ENCODE assay signal across 10 cellular contexts in genomic region chr14:104870368-104871144, GRCh38. TPM values are rescaled to one million over a fixed set of nuclear protein-coding genes. Genes with fewer than 3 reads are reported as not detected.
DNase-seq lines count a peak whose midpoint lies in the region; ATAC-seq and TF ChIP-seq lines count a peak whose summit lies in the region.
"Had no signal": no experiment of that assay in that cellular context is flagged by ENCODE, and none has a peak within 500 bp of the region (broad histone marks: within the 10 kb centered on the region; RNA-seq: fewer than 3 reads in every experiment).

No MANE protein-coding gene starts in this region.

- DNase-seq in A673 (ENCODE audit: low spot score) (no peak), MM.1S (no peak), lower lobe of right lung (peak; percentile 51), NCI-H1417 treated with DMSO at 0.1 percent for 48 hours (lab: John Stamatoyannopoulos, UW) (no peak), DMS153 (lab: John Stamatoyannopoulos, UW) (no peak)
- peak; percentile 62 to 69 for DNase-seq in activated T-cell treated with anti-CD3 and anti-CD28 coated beads, Interleukin-2, amount 50 U/mL, for 72 hours

- H2AFZ ChIP-seq in MM.1S (ENCODE audit: low read length), result no peak overlapping the region

- H3K27ac ChIP-seq in A673 (ENCODE audit: low read depth, low read length, poor library complexity, severe bottlenecking) (no peak overlapping the region), MM.1S (ENCODE audit: low read length) (no peak overlapping the region), lower lobe of right lung (no peak overlapping the region)
- H3K27ac ChIP-seq: SK-N-MC, uterus had no signal

- H3K4me2 ChIP-seq in MM.1S (ENCODE audit: low read depth, low read length), result no peak overlapping the region

- peaks cover 7% of the 10 kb centered on the region for H3K27me3 Mint-ChIP-seq in activated T-cell treated with anti-CD3 and anti-CD28 coated beads, Interleukin-2, amount 50 U/mL, for 72 hours (ENCODE audit: low read depth)

- no peaks in the 10 kb centered on the region for H3K9me3 Mint-ChIP-seq in activated T-cell treated with anti-CD3 and anti-CD28 coated beads, Interleukin-2, amount 50 U/mL, for 72 hours

- peak; percentile 56 to 58 for ATAC-seq in activated T-cell treated with anti-CD3 and anti-CD28 coated beads, Interleukin-2, amount 50 U/mL, for 72 hours (replicated peaks in 1 of 2)
- ATAC-seq in lower lobe of right lung (no peak), GM19328 (IDR thresholded peaks at IDR 0.05; ENCODE audit: unreplicated experiment) (no peak), HG03175 (IDR thresholded peaks at IDR 0.05; ENCODE audit: unreplicated experiment) (no peak)

- H3K79me2 ChIP-seq in MM.1S (ENCODE audit: low read length), result no peaks in the 10 kb centered on the region; the same call in 1 of the 2 replicates

- H3K4me1 Mint-ChIP-seq in activated T-cell treated with anti-CD3 and anti-CD28 coated beads, Interleukin-2, amount 50 U/mL, for 72 hours (ENCODE audit: low read depth), result peaks cover 6% of the 10 kb centered on the region

- H3K9me2 ChIP-seq in MM.1S (replicated peaks; ENCODE audit: insufficient read depth, low read length), result no peaks in the 10 kb centered on the region

- CTCF ChIA-PET in A673 (lab: Charles Lee), result no interaction called here

- H3F3A ChIP-seq in MM.1S (ENCODE audit: insufficient read depth, low read length), result no peaks in the 10 kb centered on the region

- no peak overlapping the region for H3K4me3 Mint-ChIP-seq in activated T-cell treated with anti-CD3 and anti-CD28 coated beads, Interleukin-2, amount 50 U/mL, for 72 hours

- no peak overlapping the region for H3K9ac ChIP-seq in MM.1S (ENCODE audit: low read length)

- POLR2A ChIA-PET in A673 (lab: Charles Lee; ENCODE audit: low non-redundant PET), result no interaction called here

- H3K4me1 ChIP-seq in A673 (ENCODE audit: insufficient read depth, low read length, poor library complexity, severe bottlenecking) (no peaks in the 10 kb centered on the region), MM.1S (ENCODE audit: low read length) (no peaks in the 10 kb centered on the region), lower lobe of right lung (peaks cover 22% of the 10 kb centered on the region)
- H3K4me1 ChIP-seq: uterus had no signal

- TF ChIP-seq CTCF in A673 (conservative IDR thresholded peaks at IDR 0.05; ENCODE audit: low read depth, low read length) (peak; percentile 43; the same call in 1 of the 2 replicates), MM.1S (IDR thresholded peaks at IDR 0.05; ENCODE audit: low read length) (peak; percentile 24), lower lobe of right lung (IDR thresholded peaks at IDR 0.05) (peak; percentile 42)

- H4K20me1 ChIP-seq in MM.1S (ENCODE audit: insufficient read depth, low read length), result no peaks in the 10 kb centered on the region

- H3K9me3 ChIP-seq in A673 (ENCODE audit: low read depth, low read length, poor library complexity, severe bottlenecking) (no peaks in the 10 kb centered on the region), MM.1S (replicated peaks; ENCODE audit: insufficient read depth, low read length) (no peaks in the 10 kb centered on the region), lower lobe of right lung (no peaks in the 10 kb centered on the region)
- H3K9me3 ChIP-seq: uterus had no signal

- H3K4me3 ChIP-seq in A673 (ENCODE audit: low read depth, low read length, poor library complexity, severe bottlenecking) (no peak overlapping the region), MM.1S (ENCODE audit: low read length) (no peak overlapping the region), lower lobe of right lung (no peak overlapping the region)
- H3K4me3 ChIP-seq: SK-N-MC, uterus had no signal

- H3K27me3 ChIP-seq in A673 (replicated peaks; ENCODE audit: insufficient read depth, low read depth, low read length, poor library complexity) (no peaks in the 10 kb centered on the region), MM.1S (replicated peaks; ENCODE audit: insufficient read depth, low read length) (no peaks in the 10 kb centered on the region), lower lobe of right lung (ENCODE audit: low read depth) (no peaks in the 10 kb centered on the region)
- H3K27me3 ChIP-seq: uterus had no signal

- BruUV-seq in A673 (replicated peaks; lab: Mats Ljungman, UMichigan), result no TSS peak

- H3K36me3 ChIP-seq in A673 (ENCODE audit: insufficient read depth, low read length, poor library complexity, severe bottlenecking) (no peaks in the 10 kb centered on the region), MM.1S (replicated peaks; ENCODE audit: insufficient read depth, low read length) (no peaks in the 10 kb centered on the region), lower lobe of right lung (no peaks in the 10 kb centered on the region)
- H3K36me3 ChIP-seq: uterus had no signal

- H3K27ac Mint-ChIP-seq in activated T-cell treated with anti-CD3 and anti-CD28 coated beads, Interleukin-2, amount 50 U/mL, for 72 hours, result no peak overlapping the region

- intact Hi-C loops in A673 (cut with micrococcal nuclease; ENCODE audit: unreplicated experiment) (no loop called here), lower lobe of right lung (cut with DNase I) (no loop called here)

- H3K36me3 Mint-ChIP-seq in activated T-cell treated with anti-CD3 and anti-CD28 coated beads, Interleukin-2, amount 50 U/mL, for 72 hours (ENCODE audit: insufficient read depth in 2 of 2), result no peaks in the 10 kb centered on the region

RNA-seq across cellular contexts. Expression of gene CEP170B, which starts 5.5 kb away (rescaled TPM):
- total RNA-seq in A673 (2021) (20.8 and 22.6 TPM in 2 replicates), lower lobe of right lung (24.7 TPM)
- total RNA-seq in activated T-cell treated with anti-CD3 and anti-CD28 coated beads, Interleukin-2, amount 50 U/mL, for 72 hours, result 1 to 10 TPM; 6.1 to 7.9 TPM

RNA-seq across cellular contexts. Expression of gene PLD4, which starts 54.1 kb away (rescaled TPM):
- total RNA-seq in A673 (2021), result not detected in 2 replicates
- total RNA-seq in activated T-cell treated with anti-CD3 and anti-CD28 coated beads, Interleukin-2, amount 50 U/mL, for 72 hours, result under 1 TPM in 1 of 2 donors, not detected in 1; 0.30 TPM
- 1.2 TPM for total RNA-seq in lower lobe of right lung

Comparison
In these comparisons a context has a peak if more than half of its experiments do, and no peak if none do; other contexts are left out.
1. DNase-seq: peak in activated T-cell treated with anti-CD3 and anti-CD28 coated beads, Interleukin-2, amount 50 U/mL, for 72 hours (2 of 2) and lower lobe of right lung (single experiment); none in A673 (single experiment), MM.1S (single experiment), NCI-H1417 treated with DMSO at 0.1 percent for 48 hours (single experiment) and DMS153 (single experiment).
2. ATAC-seq: peak in activated T-cell treated with anti-CD3 and anti-CD28 coated beads, Interleukin-2, amount 50 U/mL, for 72 hours (2 of 2); none in lower lobe of right lung (0 of 2), GM19328 (single experiment) and HG03175 (single experiment).
3. Peak in every context shown above with its lines, with median percentiles within 50 percentile points of each other: CTCF ChIP-seq.